ENCODE assay signal across 15 cellular contexts in genomic region chr4:86981789-86982188, GRCh38. TPM values are rescaled to one million over a fixed set of nuclear protein-coding genes. Genes with fewer than 3 reads are reported as not detected.
A peak's percentile ranks its signal among the peaks of the same experiment; 100 is the strongest.
DNase-seq lines count a peak whose midpoint lies in the region; ATAC-seq and TF ChIP-seq lines count a peak whose summit lies in the region.
"Had no signal": no experiment of that assay in that cellular context is flagged by ENCODE, and none has a peak within 500 bp of the region (broad histone marks: within the 10 kb centered on the region; RNA-seq: fewer than 3 reads in every experiment).

No MANE protein-coding gene starts in this region.

- H3K9me3 ChIP-seq in CD4-positive, alpha-beta memory T cell (ENCODE audit: control insufficient read depth in 1 of 2, low read length in 2 of 2), result no peaks in the 10 kb centered on the region
- H3K9me3 ChIP-seq in OCI-LY7 (ENCODE audit: low read length), result no peaks in the 10 kb centered on the region

- H2AFZ ChIP-seq in OCI-LY7 (ENCODE audit: low read length), result no peak overlapping the region

- peaks cover 88% of the 10 kb centered on the region for H3K79me2 ChIP-seq in OCI-LY7 (ENCODE audit: insufficient read depth, low read depth, low read length)

- H3K27ac Mint-ChIP-seq in CD4-positive, alpha-beta memory T cell, result peak overlapping the region in 6 of 7 donors; percentile 23 to 92 (median 68)
- no peak overlapping the region for H3K27ac Mint-ChIP-seq in activated T-helper 1 cell treated with anti-CD3 and anti-CD28 coated beads, Interleukin-12 subunit alpha, Interleukin-12 subunit beta, Interleukin-2, Interleukin-4 antibody, amounts not matched to agents 30 ng/mL and 10 ng/mL and 1 ng/mL, durations not matched to agents 14 hours and 24 hours and 36 hours
- no peak overlapping the region for H3K27ac Mint-ChIP-seq in type B pancreatic cell

- H3K36me3 ChIP-seq in CD4-positive, alpha-beta memory T cell (ENCODE audit: insufficient read depth, low read length), result no peaks in the 10 kb centered on the region
- peaks cover 3% of the 10 kb centered on the region; the same call in 1 of the 2 replicates for H3K36me3 ChIP-seq in OCI-LY7 (ENCODE audit: insufficient read depth, low read length)

- POLR2A ChIA-PET in CD4-positive, alpha-beta memory T cell (lab: Charles Lee; ENCODE audit: partially characterized antibody), result interaction anchor here (2.3 kb wide), 1 partner anchor 24 kb away, joined by 8 read pairs; no protein-coding TSS in a partner anchor
- POLR2A ChIA-PET in OCI-LY7 (lab: Charles Lee), result interaction anchor here (0.8 to 6.1 kb wide), 10 partner anchors 10 to 692 kb away, joined by 3 to 49 read pairs (median 8); partner anchors contain the start of gene AFF1

- no peaks in the 10 kb centered on the region for H3K27me3 ChIP-seq in CD4-positive, alpha-beta memory T cell (ENCODE audit: insufficient read depth, low read length)

- peak; percentile 37 for ATAC-seq in GM21423 (IDR thresholded peaks at IDR 0.05; ENCODE audit: unreplicated experiment)
- peak; percentile 16 for ATAC-seq in left lobe of liver
- no peak for ATAC-seq in GM19023 (IDR thresholded peaks at IDR 0.05; ENCODE audit: unreplicated experiment)
- ATAC-seq: stimulated activated naive CD8-positive, alpha-beta T cell treated with anti-CD3 and anti-CD28 coated beads, Interleukin-15, amount 100 ng/mL, for 72 hours had no signal

- H3K4me1 Mint-ChIP-seq in CD4-positive, alpha-beta memory T cell, result peaks cover 24 to 50% (median 37%) of the 10 kb centered on the region in 4 donors
- peaks cover 23% of the 10 kb centered on the region for H3K4me1 Mint-ChIP-seq in activated T-helper 1 cell treated with anti-CD3 and anti-CD28 coated beads, Interleukin-12 subunit alpha, Interleukin-12 subunit beta, Interleukin-2, Interleukin-4 antibody, amounts not matched to agents 30 ng/mL and 10 ng/mL and 1 ng/mL, durations not matched to agents 14 hours and 24 hours and 36 hours (ENCODE audit: low read depth)
- H3K4me1 Mint-ChIP-seq in type B pancreatic cell (ENCODE audit: unreplicated experiment), result peaks cover 11% of the 10 kb centered on the region

- peak overlapping the region; percentile 84 for H3K4me2 ChIP-seq in OCI-LY7 (ENCODE audit: low read length)

- H3K9me3 Mint-ChIP-seq in CD4-positive, alpha-beta memory T cell, result no peaks in the 10 kb centered on the region
- no peaks in the 10 kb centered on the region for H3K9me3 Mint-ChIP-seq in activated T-helper 1 cell treated with anti-CD3 and anti-CD28 coated beads, Interleukin-12 subunit alpha, Interleukin-12 subunit beta, Interleukin-2, Interleukin-4 antibody, amounts not matched to agents 30 ng/mL and 10 ng/mL and 1 ng/mL, durations not matched to agents 14 hours and 24 hours and 36 hours
- peaks cover 7% of the 10 kb centered on the region for H3K9me3 Mint-ChIP-seq in type B pancreatic cell
- H3K9me3 Mint-ChIP-seq: stimulated activated naive CD8-positive, alpha-beta T cell treated with anti-CD3 and anti-CD28 coated beads, Interleukin-15, amount 100 ng/mL, for 72 hours had no signal

- no peaks in the 10 kb centered on the region for H3K9me2 ChIP-seq in OCI-LY7 (ENCODE audit: insufficient read depth, low read length)

- H3K4me1 ChIP-seq in CD4-positive, alpha-beta memory T cell (ENCODE audit: insufficient read depth, low read length), result peaks cover 24% of the 10 kb centered on the region
- peaks cover 67% of the 10 kb centered on the region for H3K4me1 ChIP-seq in OCI-LY7 (ENCODE audit: insufficient read depth, low read length, poor library complexity, severe bottlenecking)

- H3K27ac ChIP-seq in CD4-positive, alpha-beta memory T cell (ENCODE audit: low read depth, low read length), result no peak overlapping the region
- H3K27ac ChIP-seq in OCI-LY7 (ENCODE audit: low read depth, low read length, poor library complexity, severe bottlenecking), result peak overlapping the region; percentile 84
- H3K27ac ChIP-seq: WERI-Rb-1 had no signal

- peak in 2 of 5 donors; percentile 14 to 20 for DNase-seq in CD4-positive, alpha-beta memory T cell
- DNase-seq in OCI-LY7 (ENCODE audit: low spot score) (peak; percentile 82), left lobe of liver (ENCODE audit: low spot score) (no peak), NCI-H187 treated with DMSO at 0.1 percent for 48 hours (lab: John Stamatoyannopoulos, UW) (no peak), type B pancreatic cell (ENCODE audit: extremely low spot score, unreplicated experiment) (no peak)
- no peak for DNase-seq in activated T-helper 1 cell treated with anti-CD3 and anti-CD28 coated beads, Interleukin-12 subunit alpha, Interleukin-12 subunit beta, Interleukin-2, Interleukin-4 antibody, amounts not matched to agents 30 ng/mL and 10 ng/mL and 1 ng/mL, durations not matched to agents 14 hours and 24 hours and 36 hours (ENCODE audit: low spot score)
- DNase-seq: activated gamma-delta T cell; DMS153; NCI-H2029 treated with DMSO at 0.1 percent for 48 hours; stimulated activated CD4-positive, alpha-beta T cell treated with anti-CD3 and anti-CD28 coated beads, Interleukin-1b, Interleukin-23, amount 100 ng/mL, for 48 hours; stimulated activated naive CD8-positive, alpha-beta T cell treated with anti-CD3 and anti-CD28 coated beads, Interleukin-15, amount 100 ng/mL, for 72 hours; WERI-Rb-1 had no signal

- H3K36me3 Mint-ChIP-seq in CD4-positive, alpha-beta memory T cell, result peaks cover 5 to 6% of the 10 kb centered on the region in 2 donors
- H3K36me3 Mint-ChIP-seq in activated T-helper 1 cell treated with anti-CD3 and anti-CD28 coated beads, Interleukin-12 subunit alpha, Interleukin-12 subunit beta, Interleukin-2, Interleukin-4 antibody, amounts not matched to agents 30 ng/mL and 10 ng/mL and 1 ng/mL, durations not matched to agents 14 hours and 24 hours and 36 hours (ENCODE audit: low read depth), result peaks cover 10% of the 10 kb centered on the region
- peaks cover 6% of the 10 kb centered on the region for H3K36me3 Mint-ChIP-seq in type B pancreatic cell

- no peaks in the 10 kb centered on the region for H4K20me1 ChIP-seq in OCI-LY7 (ENCODE audit: insufficient read depth, low read length)

- intact Hi-C loops in CD4-positive, alpha-beta memory T cell (cut with micrococcal nuclease), result no loop called here
- intact Hi-C loops in OCI-LY7 (cut with micrococcal nuclease; ENCODE audit: unreplicated experiment), result no loop called here
- intact Hi-C loops in activated T-helper 1 cell treated with anti-CD3 and anti-CD28 coated beads, Interleukin-12 subunit alpha, Interleukin-12 subunit beta, Interleukin-2, Interleukin-4 antibody, amounts not matched to agents 30 ng/mL and 10 ng/mL and 1 ng/mL, durations not matched to agents 14 hours and 24 hours and 36 hours (cut with micrococcal nuclease), result no loop called here

- H3K27me3 Mint-ChIP-seq in CD4-positive, alpha-beta memory T cell, result no peaks in the 10 kb centered on the region
- H3K27me3 Mint-ChIP-seq in activated T-helper 1 cell treated with anti-CD3 and anti-CD28 coated beads, Interleukin-12 subunit alpha, Interleukin-12 subunit beta, Interleukin-2, Interleukin-4 antibody, amounts not matched to agents 30 ng/mL and 10 ng/mL and 1 ng/mL, durations not matched to agents 14 hours and 24 hours and 36 hours (ENCODE audit: insufficient read depth), result no peaks in the 10 kb centered on the region
- no peaks in the 10 kb centered on the region for H3K27me3 Mint-ChIP-seq in type B pancreatic cell
- H3K27me3 Mint-ChIP-seq: stimulated activated naive CD8-positive, alpha-beta T cell treated with anti-CD3 and anti-CD28 coated beads, Interleukin-15, amount 100 ng/mL, for 72 hours had no signal

- no TSS peak for BruUV-seq in OCI-LY7 (replicated peaks; lab: Mats Ljungman, UMichigan)

- CTCF ChIA-PET in CD4-positive, alpha-beta memory T cell (lab: Charles Lee; ENCODE audit: partially characterized antibody), result interaction anchor here (1.3 kb wide), 1 partner anchor 59 kb away, joined by 4 read pairs; no protein-coding TSS in a partner anchor
- CTCF ChIA-PET in OCI-LY7 (lab: Charles Lee; ENCODE audit: unreplicated experiment), result interaction anchor here (0.6 to 1.6 kb wide), 3 partner anchors 43 to 59 kb away, joined by 3 to 4 read pairs (median 3); partner anchors contain the start of gene AFF1

- TF ChIP-seq CTCF in OCI-LY7 (conservative IDR thresholded peaks at IDR 0.05; ENCODE audit: low read length), result no peak
- no peak for TF ChIP-seq CTCF in type B pancreatic cell (conservative IDR thresholded peaks at IDR 0.05)

- no peak overlapping the region for H3K4me3 ChIP-seq in CD4-positive, alpha-beta memory T cell (ENCODE audit: low read length in 2 of 2)
- peak overlapping the region; percentile 55 for H3K4me3 ChIP-seq in OCI-LY7 (ENCODE audit: low read depth, low read length, poor library complexity, severe bottlenecking)
- H3K4me3 ChIP-seq: coronary artery had no signal

- H3K4me3 Mint-ChIP-seq in CD4-positive, alpha-beta memory T cell, result peak overlapping the region in 5 of 8 donors; percentile 32 to 81 (median 63)
- no peak overlapping the region for H3K4me3 Mint-ChIP-seq in activated T-helper 1 cell treated with anti-CD3 and anti-CD28 coated beads, Interleukin-12 subunit alpha, Interleukin-12 subunit beta, Interleukin-2, Interleukin-4 antibody, amounts not matched to agents 30 ng/mL and 10 ng/mL and 1 ng/mL, durations not matched to agents 14 hours and 24 hours and 36 hours
- H3K4me3 Mint-ChIP-seq in type B pancreatic cell, result no peak overlapping the region

RNA-seq across cellular contexts. Expression of gene AFF1, which starts 47.0 kb away (rescaled TPM):
- 100 to 1,000 TPM; 105 to 108 TPM for total RNA-seq in CD4-positive, alpha-beta memory T cell
- 10 to 100 TPM; 13.6 to 27.6 TPM for polyA plus RNA-seq in CD4-positive, alpha-beta memory T cell
- total RNA-seq in OCI-LY7 (2014; rRNA removed; shearing (Covaris generic)), result 28.7 and 29.9 TPM in 2 replicates
- 69.7 and 81.4 TPM in 2 replicates for total RNA-seq in OCI-LY7 (2022)
- 37.2 TPM for total RNA-seq in left lobe of liver
- total RNA-seq in activated T-helper 1 cell treated with anti-CD3 and anti-CD28 coated beads, Interleukin-12 subunit alpha, Interleukin-12 subunit beta, Interleukin-2, Interleukin-4 antibody, amounts not matched to agents 30 ng/mL and 10 ng/mL and 1 ng/mL, durations not matched to agents 14 hours and 24 hours and 36 hours, result 44.7 and 47.0 TPM in 2 replicates
- 39.7 and 55.8 TPM in 2 replicates for total RNA-seq in type B pancreatic cell (ENCODE audit: low replicate concordance)

Comparison
In these comparisons a context has a peak if more than half of its experiments do, and no peak if none do; other contexts are left out.
1. H3K27ac Mint-ChIP-seq: peak in CD4-positive, alpha-beta memory T cell (6 of 7); none in activated T-helper 1 cell treated with anti-CD3 and anti-CD28 coated beads, Interleukin-12 subunit alpha, Interleukin-12 subunit beta, Interleukin-2, Interleukin-4 antibody, amounts not matched to agents 30 ng/mL and 10 ng/mL and 1 ng/mL, durations not matched to agents 14 hours and 24 hours and 36 hours (single experiment) and type B pancreatic cell (single experiment).
2. H3K4me3 Mint-ChIP-seq: peak in CD4-positive, alpha-beta memory T cell (5 of 8); none in activated T-helper 1 cell treated with anti-CD3 and anti-CD28 coated beads, Interleukin-12 subunit alpha, Interleukin-12 subunit beta, Interleukin-2, Interleukin-4 antibody, amounts not matched to agents 30 ng/mL and 10 ng/mL and 1 ng/mL, durations not matched to agents 14 hours and 24 hours and 36 hours (single experiment) and type B pancreatic cell (single experiment).